In the genomic region with DNA sequence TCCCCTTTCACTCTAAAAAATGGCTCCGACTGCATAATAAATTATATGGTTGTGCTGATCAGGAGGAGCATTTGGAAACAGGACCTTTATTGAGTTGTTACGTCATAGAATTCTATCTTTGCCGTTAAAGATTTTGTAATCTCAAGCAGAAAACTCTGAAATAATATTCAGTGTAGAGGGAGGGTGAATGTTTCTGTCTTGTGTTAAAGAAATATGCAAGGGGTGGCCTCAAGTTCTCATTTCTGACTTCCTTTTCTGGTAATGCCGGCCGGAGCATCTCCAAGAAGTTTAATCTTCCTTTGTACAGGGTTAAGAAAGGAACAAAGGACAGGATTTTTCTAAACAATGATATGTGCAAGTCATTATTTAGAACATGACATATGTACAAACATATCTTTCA, we compare ENCODE assay signal across 11 cellular contexts.
A peak's percentile ranks its signal among the peaks of the same experiment; 100 is the strongest.
DNase-seq lines count a peak whose midpoint lies in the region; ATAC-seq and TF ChIP-seq lines count a peak whose summit lies in the region.
"Had no signal": no experiment of that assay in that cellular context is flagged by ENCODE, and none has a peak within 500 bp of the region (broad histone marks: within the 10 kb centered on the region; RNA-seq: fewer than 3 reads in every experiment).

No MANE protein-coding gene starts in this region.

- no peak for DNase-seq in SK-N-MC (ENCODE audit: low read depth, low spot score)
- peak; percentile 74 for DNase-seq in fibroblast of villous mesenchyme (ENCODE audit: low read depth)
- DNase-seq in UCSD-AML1 (lab: John Stamatoyannopoulos, UW; ENCODE audit: unreplicated experiment): no peak
- DNase-seq in stimulated activated CD4-positive, alpha-beta T cell treated with anti-CD3 and anti-CD28 coated beads, Interleukin-4, amount 100 ng/mL, for 24 hours: no peak
- no peak for DNase-seq in NCI-H2196 treated with DMSO at 0.1 percent for 48 hours (lab: John Stamatoyannopoulos, UW; ENCODE audit: unreplicated experiment)
- DNase-seq: Right ventricle myocardium superior had no signal

- no peak for ATAC-seq in stimulated activated memory B cell treated with anti-CD40 and anti-IgM and Interleukin-4, amounts not matched to agents 10 μg/mL and 1 μg/mL and 100 μg/mL, for 72 hours
- no peak for ATAC-seq in GM21381 (IDR thresholded peaks at IDR 0.05; ENCODE audit: unreplicated experiment)

- H3K4me3 ChIP-seq in HUES48 (ENCODE audit: low read depth, low read length) (no peak overlapping the region), SK-N-MC (peak overlapping the region; percentile 69), fibroblast of villous mesenchyme (ENCODE audit: low read depth, low read length) (no peak overlapping the region)

- no peaks in the 10 kb centered on the region for H3K9me3 ChIP-seq in HUES48 (ENCODE audit: control insufficient read depth, insufficient read depth, low read length)
- no peaks in the 10 kb centered on the region for H3K9me3 ChIP-seq in SK-N-MC (ENCODE audit: low read depth, low read length)

- H3K9ac ChIP-seq in HUES48 (ENCODE audit: low read depth, low read length): no peak overlapping the region
- peak overlapping the region; percentile 24 for H3K9ac ChIP-seq in SK-N-MC (ENCODE audit: insufficient read length)

- no peak for TF ChIP-seq CTCF in fibroblast of villous mesenchyme (IDR thresholded peaks at IDR 0.05; ENCODE audit: insufficient read depth, low read depth, low read length)

- peak overlapping the region; percentile 14 for H3K4me3 Mint-ChIP-seq in stimulated activated memory B cell treated with anti-CD40 and anti-IgM and Interleukin-4, amounts not matched to agents 10 μg/mL and 1 μg/mL and 100 μg/mL, for 72 hours
- H3K4me3 Mint-ChIP-seq: endodermal cell had no signal

- no peaks in the 10 kb centered on the region for H3K9me3 Mint-ChIP-seq in stimulated activated memory B cell treated with anti-CD40 and anti-IgM and Interleukin-4, amounts not matched to agents 10 μg/mL and 1 μg/mL and 100 μg/mL, for 72 hours
- H3K9me3 Mint-ChIP-seq: activated T-helper 1 cell treated with anti-CD3 and anti-CD28 coated beads, Interleukin-12 subunit alpha, Interleukin-12 subunit beta, Interleukin-2, Interleukin-4 antibody, amounts not matched to agents 30 ng/mL and 10 ng/mL and 1 ng/mL, durations not matched to agents 14 hours and 24 hours and 36 hours; endodermal cell had no signal

- H3K27ac ChIP-seq in HUES48 (ENCODE audit: low read depth, low read length) (peak overlapping the region; percentile 52), SK-N-MC (peak overlapping the region; percentile 93)

- H3K36me3 ChIP-seq in HUES48 (ENCODE audit: control insufficient read depth, insufficient read depth, low read length) (no peaks in the 10 kb centered on the region), SK-N-MC (ENCODE audit: insufficient read depth, low read length) (no peaks in the 10 kb centered on the region)

- H3K27ac Mint-ChIP-seq in stimulated activated memory B cell treated with anti-CD40 and anti-IgM and Interleukin-4, amounts not matched to agents 10 μg/mL and 1 μg/mL and 100 μg/mL, for 72 hours: peak overlapping the region; percentile 48
- H3K27ac Mint-ChIP-seq: endodermal cell had no signal

- peaks cover 40% of the 10 kb centered on the region for H3K4me1 ChIP-seq in HUES48 (ENCODE audit: control insufficient read depth, insufficient read depth, low read length)

- H3K4me1 Mint-ChIP-seq in stimulated activated memory B cell treated with anti-CD40 and anti-IgM and Interleukin-4, amounts not matched to agents 10 μg/mL and 1 μg/mL and 100 μg/mL, for 72 hours: peaks cover 34% of the 10 kb centered on the region

- no peaks in the 10 kb centered on the region for H3K36me3 Mint-ChIP-seq in stimulated activated memory B cell treated with anti-CD40 and anti-IgM and Interleukin-4, amounts not matched to agents 10 μg/mL and 1 μg/mL and 100 μg/mL, for 72 hours

- H3K27me3 ChIP-seq in HUES48 (ENCODE audit: control insufficient read depth, insufficient read depth, low read length): no peaks in the 10 kb centered on the region

- H3K27me3 Mint-ChIP-seq in stimulated activated memory B cell treated with anti-CD40 and anti-IgM and Interleukin-4, amounts not matched to agents 10 μg/mL and 1 μg/mL and 100 μg/mL, for 72 hours: no peaks in the 10 kb centered on the region
